In genomic region chr22:39152024-39152510, GRCh38 we compare ENCODE assay signal across 8 cellular contexts. TPM values are rescaled to one million over a fixed set of nuclear protein-coding genes. Genes with fewer than 3 reads are reported as not detected.
DNase-seq lines count a peak whose midpoint lies in the region; ATAC-seq and TF ChIP-seq lines count a peak whose summit lies in the region.
"Had no signal": no experiment of that assay in that cellular context is flagged by ENCODE, and none has a peak within 500 bp of the region (broad histone marks: within the 10 kb centered on the region; RNA-seq: fewer than 3 reads in every experiment).

No MANE protein-coding gene starts in this region.

- peak overlapping the region; percentile 55 for H3K27ac Mint-ChIP-seq in activated T-helper 1 cell treated with anti-CD3 and anti-CD28 coated beads, Interleukin-12 subunit alpha, Interleukin-12 subunit beta, Interleukin-2, Interleukin-4 antibody, amounts not matched to agents 30 ng/mL and 10 ng/mL and 1 ng/mL, durations not matched to agents 14 hours and 24 hours and 36 hours

- peak overlapping the region; percentile 75 for H3K4me3 Mint-ChIP-seq in activated T-helper 1 cell treated with anti-CD3 and anti-CD28 coated beads, Interleukin-12 subunit alpha, Interleukin-12 subunit beta, Interleukin-2, Interleukin-4 antibody, amounts not matched to agents 30 ng/mL and 10 ng/mL and 1 ng/mL, durations not matched to agents 14 hours and 24 hours and 36 hours

- peaks cover 5% of the 10 kb centered on the region for H3K36me3 Mint-ChIP-seq in activated T-helper 1 cell treated with anti-CD3 and anti-CD28 coated beads, Interleukin-12 subunit alpha, Interleukin-12 subunit beta, Interleukin-2, Interleukin-4 antibody, amounts not matched to agents 30 ng/mL and 10 ng/mL and 1 ng/mL, durations not matched to agents 14 hours and 24 hours and 36 hours (ENCODE audit: low read depth)

- H3K9ac ChIP-seq in stomach smooth muscle (ENCODE audit: low read length in 2 of 2) = peak overlapping the region; percentile 64 to 90

- peaks cover 23% of the 10 kb centered on the region for H3K27me3 Mint-ChIP-seq in activated T-helper 1 cell treated with anti-CD3 and anti-CD28 coated beads, Interleukin-12 subunit alpha, Interleukin-12 subunit beta, Interleukin-2, Interleukin-4 antibody, amounts not matched to agents 30 ng/mL and 10 ng/mL and 1 ng/mL, durations not matched to agents 14 hours and 24 hours and 36 hours (ENCODE audit: insufficient read depth)

- DNase-seq in HFF-Myc (ENCODE audit: extremely low read depth, low read depth) = no peak
- DNase-seq in activated T-helper 1 cell treated with anti-CD3 and anti-CD28 coated beads, Interleukin-12 subunit alpha, Interleukin-12 subunit beta, Interleukin-2, Interleukin-4 antibody, amounts not matched to agents 30 ng/mL and 10 ng/mL and 1 ng/mL, durations not matched to agents 14 hours and 24 hours and 36 hours (ENCODE audit: low spot score) = no peak
- DNase-seq in ureter (ENCODE audit: low spot score) = no peak

- no peaks in the 10 kb centered on the region for H3K9me3 Mint-ChIP-seq in activated T-helper 1 cell treated with anti-CD3 and anti-CD28 coated beads, Interleukin-12 subunit alpha, Interleukin-12 subunit beta, Interleukin-2, Interleukin-4 antibody, amounts not matched to agents 30 ng/mL and 10 ng/mL and 1 ng/mL, durations not matched to agents 14 hours and 24 hours and 36 hours

- H3K4me1 ChIP-seq in stomach smooth muscle (ENCODE audit: control insufficient read depth, insufficient read depth, low read length) = peaks cover 58% of the 10 kb centered on the region

- ATAC-seq in HG02938 (IDR thresholded peaks at IDR 0.05; ENCODE audit: unreplicated experiment) (no peak), GM21723 (IDR thresholded peaks at IDR 0.05; ENCODE audit: unreplicated experiment) (no peak)

- peak overlapping the region; percentile 92 for H3K27ac ChIP-seq in stomach smooth muscle (ENCODE audit: low read length)

- peak overlapping the region; percentile 52 for H3K4me3 ChIP-seq in HFF-Myc (replicated peaks; ENCODE audit: low read depth, low read length)
- peak overlapping the region; percentile 56 for H3K4me3 ChIP-seq in iPS-18c (ENCODE audit: insufficient read depth, low read depth, low read length)
- peak overlapping the region; percentile 85 to 92 for H3K4me3 ChIP-seq in stomach smooth muscle (ENCODE audit: low read length in 2 of 2)

- no peaks in the 10 kb centered on the region for H3K27me3 ChIP-seq in stomach smooth muscle (ENCODE audit: control insufficient read depth in 1 of 2, insufficient read depth in 2 of 2, low read length in 2 of 2)

- no peak for TF ChIP-seq CTCF in HFF-Myc (IDR thresholded peaks at IDR 0.05; ENCODE audit: low read depth, low read length, missing control alignments)

- H3K36me3 ChIP-seq in stomach smooth muscle (ENCODE audit: control insufficient read depth in 2 of 2, insufficient read depth in 2 of 2, low read length in 2 of 2) = peaks cover 6 to 7% of the 10 kb centered on the region in 2 donors

- intact Hi-C loops in activated T-helper 1 cell treated with anti-CD3 and anti-CD28 coated beads, Interleukin-12 subunit alpha, Interleukin-12 subunit beta, Interleukin-2, Interleukin-4 antibody, amounts not matched to agents 30 ng/mL and 10 ng/mL and 1 ng/mL, durations not matched to agents 14 hours and 24 hours and 36 hours (cut with micrococcal nuclease) = loop anchor here (1.0 to 2.0 kb wide), 3 partner anchors 8 to 164 kb away; partner anchors contain the start of gene APOBEC3C

- H3K9me3 ChIP-seq in iPS-18c (ENCODE audit: control insufficient read depth, insufficient read depth, low read length) = no peaks in the 10 kb centered on the region
- H3K9me3 ChIP-seq in stomach smooth muscle (ENCODE audit: control insufficient read depth in 2 of 2, low read length in 2 of 2) = no peaks in the 10 kb centered on the region

- H3K4me1 Mint-ChIP-seq in activated T-helper 1 cell treated with anti-CD3 and anti-CD28 coated beads, Interleukin-12 subunit alpha, Interleukin-12 subunit beta, Interleukin-2, Interleukin-4 antibody, amounts not matched to agents 30 ng/mL and 10 ng/mL and 1 ng/mL, durations not matched to agents 14 hours and 24 hours and 36 hours (ENCODE audit: low read depth) = peaks cover 32% of the 10 kb centered on the region

RNA-seq across cellular contexts. Expression of gene CBX7, which starts 0.4 kb away (rescaled TPM):
- 12.7 and 13.8 TPM in 2 replicates for total RNA-seq in activated T-helper 1 cell treated with anti-CD3 and anti-CD28 coated beads, Interleukin-12 subunit alpha, Interleukin-12 subunit beta, Interleukin-2, Interleukin-4 antibody, amounts not matched to agents 30 ng/mL and 10 ng/mL and 1 ng/mL, durations not matched to agents 14 hours and 24 hours and 36 hours
- 63.6 TPM for total RNA-seq in ureter

RNA-seq across cellular contexts. Expression of gene APOBEC3H, which starts 55.0 kb away (rescaled TPM):
- 5.0 and 7.4 TPM in 2 replicates for total RNA-seq in activated T-helper 1 cell treated with anti-CD3 and anti-CD28 coated beads, Interleukin-12 subunit alpha, Interleukin-12 subunit beta, Interleukin-2, Interleukin-4 antibody, amounts not matched to agents 30 ng/mL and 10 ng/mL and 1 ng/mL, durations not matched to agents 14 hours and 24 hours and 36 hours
- total RNA-seq in ureter = 1.0 TPM
- total RNA-seq: M059J had no signal
